In the genomic region with DNA sequence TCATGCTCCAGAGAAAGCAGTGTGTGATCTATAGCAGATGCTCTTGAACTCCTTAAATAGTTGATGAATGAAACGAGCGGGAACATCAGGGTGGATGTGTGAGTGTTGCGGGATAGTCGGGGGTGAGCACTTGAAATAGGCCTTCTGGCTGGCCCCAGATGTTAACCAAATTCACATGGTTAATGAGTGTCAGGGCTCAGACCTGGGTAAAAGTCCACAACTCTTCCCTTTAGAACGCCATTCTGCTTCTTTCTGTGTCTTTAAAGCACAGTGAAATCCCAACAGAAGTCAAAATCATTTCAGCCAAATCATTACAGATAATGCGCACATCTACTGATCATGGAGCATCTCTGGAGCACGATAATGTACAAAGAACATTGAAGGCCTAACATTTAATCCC, we compare ENCODE assay signal across 2 cellular contexts.
A peak's percentile ranks its signal among the peaks of the same experiment; 100 is the strongest.
TF ChIP-seq lines count a peak whose summit lies in the region.

No MANE protein-coding gene starts in this region.

TF ChIP-seq in liver, 16 proteins besides CTCF, POLR2A, EP300 and RAD21:
- TF ChIP-seq HNF4A (conservative IDR thresholded peaks at IDR 0.05) (peak; percentile 45 to 80), SP1 (IDR thresholded peaks at IDR 0.05) (peak; percentile 70), TAF1 (conservative IDR thresholded peaks at IDR 0.05) (no peak)

TF ChIP-seq in HepG2, 621 proteins besides CTCF, POLR2A, EP300 and RAD21:
- TF ChIP-seq, protein P1, sequence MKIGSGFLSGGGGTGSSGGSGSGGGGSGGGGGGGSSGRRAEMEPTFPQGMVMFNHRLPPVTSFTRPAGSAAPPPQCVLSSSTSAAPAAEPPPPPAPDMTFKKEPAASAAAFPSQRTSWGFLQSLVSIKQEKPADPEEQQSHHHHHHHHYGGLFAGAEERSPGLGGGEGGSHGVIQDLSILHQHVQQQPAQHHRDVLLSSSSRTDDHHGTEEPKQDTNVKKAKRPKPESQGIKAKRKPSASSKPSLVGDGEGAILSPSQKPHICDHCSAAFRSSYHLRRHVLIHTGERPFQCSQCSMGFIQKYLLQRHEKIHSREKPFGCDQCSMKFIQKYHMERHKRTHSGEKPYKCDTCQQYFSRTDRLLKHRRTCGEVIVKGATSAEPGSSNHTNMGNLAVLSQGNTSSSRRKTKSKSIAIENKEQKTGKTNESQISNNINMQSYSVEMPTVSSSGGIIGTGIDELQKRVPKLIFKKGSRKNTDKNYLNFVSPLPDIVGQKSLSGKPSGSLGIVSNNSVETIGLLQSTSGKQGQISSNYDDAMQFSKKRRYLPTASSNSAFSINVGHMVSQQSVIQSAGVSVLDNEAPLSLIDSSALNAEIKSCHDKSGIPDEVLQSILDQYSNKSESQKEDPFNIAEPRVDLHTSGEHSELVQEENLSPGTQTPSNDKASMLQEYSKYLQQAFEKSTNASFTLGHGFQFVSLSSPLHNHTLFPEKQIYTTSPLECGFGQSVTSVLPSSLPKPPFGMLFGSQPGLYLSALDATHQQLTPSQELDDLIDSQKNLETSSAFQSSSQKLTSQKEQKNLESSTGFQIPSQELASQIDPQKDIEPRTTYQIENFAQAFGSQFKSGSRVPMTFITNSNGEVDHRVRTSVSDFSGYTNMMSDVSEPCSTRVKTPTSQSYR (CRISPR knock-in tag; IDR thresholded peaks at IDR 0.05; ENCODE audit: borderline replicate concordance) = no peak
- TF ChIP-seq CCDC6 (CRISPR knock-in tag; IDR thresholded peaks at IDR 0.05) (no peak), ZFYVE20 (CRISPR knock-in tag; IDR thresholded peaks at IDR 0.05; ENCODE audit: borderline replicate concordance, low read depth) (no peak), HIVEP1 (CRISPR knock-in tag; IDR thresholded peaks at IDR 0.05) (no peak), TBX2 (CRISPR knock-in tag; IDR thresholded peaks at IDR 0.05; ENCODE audit: borderline replicate concordance) (no peak), CC2D1A (CRISPR knock-in tag; IDR thresholded peaks at IDR 0.05) (no peak), FOXM1 (CRISPR knock-in tag; IDR thresholded peaks at IDR 0.05) (no peak), RNF219 (CRISPR knock-in tag; IDR thresholded peaks at IDR 0.05) (no peak), XRCC5 (optimal IDR thresholded peaks at IDR 0.05; ENCODE audit: low read length) (no peak), ETS1 (CRISPR knock-in tag; IDR thresholded peaks at IDR 0.05) (no peak), ZKSCAN5 (CRISPR knock-in tag; IDR thresholded peaks at IDR 0.05) (no peak), ZBTB49 (CRISPR knock-in tag; IDR thresholded peaks at IDR 0.05; ENCODE audit: borderline replicate concordance) (no peak), AGO2 (optimal IDR thresholded peaks at IDR 0.05; ENCODE audit: low read depth, low read length) (no peak)
- TF ChIP-seq, protein P2, sequence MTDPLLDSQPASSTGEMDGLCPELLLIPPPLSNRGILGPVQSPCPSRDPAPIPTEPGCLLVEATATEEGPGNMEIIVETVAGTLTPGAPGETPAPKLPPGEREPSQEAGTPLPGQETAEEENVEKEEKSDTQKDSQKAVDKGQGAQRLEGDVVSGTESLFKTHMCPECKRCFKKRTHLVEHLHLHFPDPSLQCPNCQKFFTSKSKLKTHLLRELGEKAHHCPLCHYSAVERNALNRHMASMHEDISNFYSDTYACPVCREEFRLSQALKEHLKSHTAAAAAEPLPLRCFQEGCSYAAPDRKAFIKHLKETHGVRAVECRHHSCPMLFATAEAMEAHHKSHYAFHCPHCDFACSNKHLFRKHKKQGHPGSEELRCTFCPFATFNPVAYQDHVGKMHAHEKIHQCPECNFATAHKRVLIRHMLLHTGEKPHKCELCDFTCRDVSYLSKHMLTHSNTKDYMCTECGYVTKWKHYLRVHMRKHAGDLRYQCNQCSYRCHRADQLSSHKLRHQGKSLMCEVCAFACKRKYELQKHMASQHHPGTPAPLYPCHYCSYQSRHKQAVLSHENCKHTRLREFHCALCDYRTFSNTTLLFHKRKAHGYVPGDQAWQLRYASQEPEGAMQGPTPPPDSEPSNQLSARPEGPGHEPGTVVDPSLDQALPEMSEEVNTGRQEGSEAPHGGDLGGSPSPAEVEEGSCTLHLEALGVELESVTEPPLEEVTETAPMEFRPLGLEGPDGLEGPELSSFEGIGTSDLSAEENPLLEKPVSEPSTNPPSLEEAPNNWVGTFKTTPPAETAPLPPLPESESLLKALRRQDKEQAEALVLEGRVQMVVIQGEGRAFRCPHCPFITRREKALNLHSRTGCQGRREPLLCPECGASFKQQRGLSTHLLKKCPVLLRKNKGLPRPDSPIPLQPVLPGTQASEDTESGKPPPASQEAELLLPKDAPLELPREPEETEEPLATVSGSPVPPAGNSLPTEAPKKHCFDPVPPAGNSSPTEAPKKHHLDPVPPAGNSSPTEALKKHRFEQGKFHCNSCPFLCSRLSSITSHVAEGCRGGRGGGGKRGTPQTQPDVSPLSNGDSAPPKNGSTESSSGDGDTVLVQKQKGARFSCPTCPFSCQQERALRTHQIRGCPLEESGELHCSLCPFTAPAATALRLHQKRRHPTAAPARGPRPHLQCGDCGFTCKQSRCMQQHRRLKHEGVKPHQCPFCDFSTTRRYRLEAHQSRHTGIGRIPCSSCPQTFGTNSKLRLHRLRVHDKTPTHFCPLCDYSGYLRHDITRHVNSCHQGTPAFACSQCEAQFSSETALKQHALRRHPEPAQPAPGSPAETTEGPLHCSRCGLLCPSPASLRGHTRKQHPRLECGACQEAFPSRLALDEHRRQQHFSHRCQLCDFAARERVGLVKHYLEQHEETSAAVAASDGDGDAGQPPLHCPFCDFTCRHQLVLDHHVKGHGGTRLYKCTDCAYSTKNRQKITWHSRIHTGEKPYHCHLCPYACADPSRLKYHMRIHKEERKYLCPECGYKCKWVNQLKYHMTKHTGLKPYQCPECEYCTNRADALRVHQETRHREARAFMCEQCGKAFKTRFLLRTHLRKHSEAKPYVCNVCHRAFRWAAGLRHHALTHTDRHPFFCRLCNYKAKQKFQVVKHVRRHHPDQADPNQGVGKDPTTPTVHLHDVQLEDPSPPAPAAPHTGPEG (CRISPR knock-in tag; IDR thresholded peaks at IDR 0.05) = no peak
TF ChIP-seq in HepG2: peak in this region for 0.
